ENCODE assay signal across 10 cellular contexts in the genomic region with DNA sequence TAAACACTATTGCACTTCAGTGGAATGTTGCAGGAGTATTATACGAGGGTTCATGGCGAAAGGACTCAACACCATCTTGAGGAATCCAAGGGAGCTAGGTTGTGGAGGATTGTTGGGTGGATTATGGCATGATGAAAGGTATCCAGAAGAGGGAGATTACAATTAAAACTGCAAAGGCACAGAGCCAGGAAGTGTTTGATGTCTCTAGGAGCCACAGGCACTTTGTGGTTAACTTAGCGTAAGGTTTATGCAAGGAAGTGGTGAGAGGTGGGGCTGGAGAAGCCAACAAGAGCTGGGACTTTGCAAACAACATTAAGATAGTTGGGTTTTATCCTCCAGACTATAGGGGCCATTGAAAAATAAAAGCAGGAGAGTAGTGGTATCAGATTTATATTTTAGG.
DNase-seq lines count a peak whose midpoint lies in the region; TF ChIP-seq lines count a peak whose summit lies in the region.
"Had no signal": no experiment of that assay in that cellular context is flagged by ENCODE, and none has a peak within 500 bp of the region (broad histone marks: within the 10 kb centered on the region; RNA-seq: fewer than 3 reads in every experiment).

No MANE protein-coding gene starts in this region.

- DNase-seq in activated naive CD4-positive, alpha-beta T cell treated with anti-CD3 and anti-CD28 coated beads, Interleukin-2, amount 10 ng/mL, durations not matched to agents 7 days and 5 days: peak; percentile 69
- no peak for DNase-seq in activated naive CD4-positive, alpha-beta T cell treated with Interleukin-2 at 50 U/mL for 16 hours
- DNase-seq in OCI-M1 (lab: John Stamatoyannopoulos, UW) (peak; percentile 83), smooth muscle cell (lab: John Stamatoyannopoulos, UW; ENCODE audit: unreplicated experiment) (no peak), cortex of kidney (lab: John Stamatoyannopoulos, UW) (no peak), ecto neural progenitor cell (ENCODE audit: low spot score) (no peak), iPS-NIHi11 (ENCODE audit: low spot score) (no peak)
- peak; percentile 63 for DNase-seq in central memory CD4-positive, alpha-beta T cell
- DNase-seq: H9, T-helper 9 cell had no signal

- H3K36me3 ChIP-seq in smooth muscle cell (ENCODE audit: low read depth): peaks cover 6% of the 10 kb centered on the region

- no peaks in the 10 kb centered on the region for H3K4me1 ChIP-seq in smooth muscle cell (ENCODE audit: low read depth)

- no peaks in the 10 kb centered on the region for H3K9me3 Mint-ChIP-seq in activated naive CD4-positive, alpha-beta T cell treated with anti-CD3 and anti-CD28 coated beads, Interleukin-2, amount 10 ng/mL, durations not matched to agents 7 days and 5 days
- H3K9me3 Mint-ChIP-seq: H9 had no signal

- no peaks in the 10 kb centered on the region for H3K36me3 Mint-ChIP-seq in activated naive CD4-positive, alpha-beta T cell treated with anti-CD3 and anti-CD28 coated beads, Interleukin-2, amount 10 ng/mL, durations not matched to agents 7 days and 5 days

- H3K27ac ChIP-seq in smooth muscle cell (ENCODE audit: low read depth): peak overlapping the region; percentile 10

- H3K79me2 ChIP-seq in smooth muscle cell (ENCODE audit: low read depth): peaks cover 75% of the 10 kb centered on the region

- H2AFZ ChIP-seq in smooth muscle cell (ENCODE audit: low read depth): no peak overlapping the region

- H3K27me3 Mint-ChIP-seq in activated naive CD4-positive, alpha-beta T cell treated with anti-CD3 and anti-CD28 coated beads, Interleukin-2, amount 10 ng/mL, durations not matched to agents 7 days and 5 days: peaks cover 5% of the 10 kb centered on the region

- WGBS in smooth muscle cell (ENCODE audit: low lambda C conversion rate): 30% methylated on average over 3 of the region's 3 CpGs

- no peak for TF ChIP-seq CTCF in smooth muscle cell (IDR thresholded peaks at IDR 0.05; ENCODE audit: borderline replicate concordance, insufficient read depth, poor library complexity, severe bottlenecking)

- peak overlapping the region; percentile 10 for H3K4me2 ChIP-seq in smooth muscle cell

- H4K20me1 ChIP-seq in smooth muscle cell (ENCODE audit: low read depth): peaks cover 50% of the 10 kb centered on the region

- no peaks in the 10 kb centered on the region for H3K9me3 ChIP-seq in smooth muscle cell (replicated peaks; ENCODE audit: low read depth)

- peaks cover 5% of the 10 kb centered on the region for H3F3A ChIP-seq in smooth muscle cell (ENCODE audit: low read depth)

- H3K4me3 ChIP-seq in smooth muscle cell: no peak overlapping the region

- no peak overlapping the region for H3K27ac Mint-ChIP-seq in activated naive CD4-positive, alpha-beta T cell treated with anti-CD3 and anti-CD28 coated beads, Interleukin-2, amount 10 ng/mL, durations not matched to agents 7 days and 5 days
- H3K27ac Mint-ChIP-seq: H9 had no signal

- H3K9ac ChIP-seq in smooth muscle cell (ENCODE audit: low read depth): no peak overlapping the region

- CTCF ChIA-PET in activated naive CD4-positive, alpha-beta T cell treated with anti-CD3 and anti-CD28 coated beads, Interleukin-2, amount 10 ng/mL, durations not matched to agents 7 days and 5 days (lab: Charles Lee): interaction anchor here (1.5 to 2.3 kb wide), 2 partner anchors 45 to 47 kb away, joined by 3 to 13 read pairs; no protein-coding TSS in a partner anchor

- no peaks in the 10 kb centered on the region for H3K27me3 ChIP-seq in smooth muscle cell (ENCODE audit: low read depth)

- no peak overlapping the region for H3K4me3 Mint-ChIP-seq in activated naive CD4-positive, alpha-beta T cell treated with anti-CD3 and anti-CD28 coated beads, Interleukin-2, amount 10 ng/mL, durations not matched to agents 7 days and 5 days
- H3K4me3 Mint-ChIP-seq: H9 had no signal

- no peaks in the 10 kb centered on the region for H3K4me1 Mint-ChIP-seq in activated naive CD4-positive, alpha-beta T cell treated with anti-CD3 and anti-CD28 coated beads, Interleukin-2, amount 10 ng/mL, durations not matched to agents 7 days and 5 days
- H3K4me1 Mint-ChIP-seq: H9 had no signal

Comparison
In these comparisons a context has a peak if more than half of its experiments do, and no peak if none do; other contexts are left out.
1. DNase-seq: peak in activated naive CD4-positive, alpha-beta T cell treated with anti-CD3 and anti-CD28 coated beads, Interleukin-2, amount 10 ng/mL, durations not matched to agents 7 days and 5 days (single experiment), OCI-M1 (single experiment) and central memory CD4-positive, alpha-beta T cell (single experiment); none in activated naive CD4-positive, alpha-beta T cell treated with Interleukin-2 at 50 U/mL for 16 hours (single experiment), smooth muscle cell (single experiment), cortex of kidney (single experiment), ecto neural progenitor cell (single experiment) and iPS-NIHi11 (single experiment).